In the genomic region with DNA sequence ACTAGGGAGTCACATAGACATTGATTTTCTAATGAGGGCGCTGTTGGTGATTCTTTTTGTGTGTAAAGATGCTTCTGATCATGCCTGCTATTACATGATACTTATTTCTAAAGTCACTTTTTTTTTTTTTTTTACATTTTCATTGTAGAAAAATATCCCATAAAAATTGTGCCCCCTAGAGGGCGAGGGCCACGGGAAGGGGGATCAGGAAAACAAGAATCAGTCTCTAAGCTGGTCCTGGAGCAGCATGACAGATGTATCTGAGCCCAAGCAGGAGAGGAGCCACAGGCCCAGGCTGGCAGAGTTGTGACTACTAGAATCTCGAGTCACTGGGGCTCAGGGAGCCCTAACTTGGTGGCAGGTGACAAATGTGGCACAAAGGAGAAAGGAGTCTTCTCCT, we compare ENCODE assay signal across 16 cellular contexts. TPM values are rescaled to one million over a fixed set of nuclear protein-coding genes. Genes with fewer than 3 reads are reported as not detected.
A peak's percentile ranks its signal among the peaks of the same experiment; 100 is the strongest.
DNase-seq lines count a peak whose midpoint lies in the region; ATAC-seq and TF ChIP-seq lines count a peak whose summit lies in the region.
"Had no signal": no experiment of that assay in that cellular context is flagged by ENCODE, and none has a peak within 500 bp of the region (broad histone marks: within the 10 kb centered on the region; RNA-seq: fewer than 3 reads in every experiment).

No MANE protein-coding gene starts in this region.

- H3K9me3 ChIP-seq in H9 (ENCODE audit: control insufficient read depth, low read depth, low read length), result peaks cover 9% of the 10 kb centered on the region
- H3K9me3 ChIP-seq: suprapubic skin had no signal

- H3K9ac ChIP-seq in H9 (ENCODE audit: extremely low read depth, insufficient read length, low read length), result no peak overlapping the region
- H3K9ac ChIP-seq: KMS-11 had no signal

- H4K8ac ChIP-seq in H9 (replicated peaks; ENCODE audit: insufficient read length, low read depth, low read length), result no peak overlapping the region

- ATAC-seq in WTC11, result peak; percentile 61
- ATAC-seq in HG02970 (IDR thresholded peaks at IDR 0.05; ENCODE audit: low FRiP score, unreplicated experiment), result no peak
- ATAC-seq: body of pancreas, left lung had no signal

- H3K4ac ChIP-seq in H9 (ENCODE audit: low read depth, low read length), result no peak overlapping the region

- no peaks in the 10 kb centered on the region for H3K4me1 ChIP-seq in H9 (ENCODE audit: insufficient read depth, low read length)
- H3K4me1 ChIP-seq: body of pancreas, left lung, suprapubic skin had no signal

- TF ChIP-seq CTCF in AG09319 (IDR thresholded peaks at IDR 0.05; ENCODE audit: low read depth, low read length) (peak; percentile 3; the same call in 1 of the 2 replicates), H9 (conservative IDR thresholded peaks at IDR 0.05) (peak; percentile 67), WTC11 (IDR thresholded peaks at IDR 0.05) (no peak), fibroblast of villous mesenchyme (IDR thresholded peaks at IDR 0.05; ENCODE audit: insufficient read depth, low read depth, low read length) (peak; percentile 17)

- H3K14ac ChIP-seq in H9 (ENCODE audit: insufficient read depth, low read length), result no peak overlapping the region

- DNase-seq in AG09319 (ENCODE audit: extremely low read depth, low read depth) (no peak), H9 (no peak), WTC11 (ENCODE audit: low spot score) (no peak), fibroblast of villous mesenchyme (ENCODE audit: low read depth) (no peak), dedifferentiated amniotic fluid mesenchymal stem cell (ENCODE audit: extremely low spot score) (no peak), HK-2 (ENCODE audit: unreplicated experiment) (no peak), NCI-H1436 treated with DMSO at 0.1 percent for 48 hours (lab: John Stamatoyannopoulos, UW) (no peak)
- DNase-seq: activated CD4-positive, alpha-beta T cell treated with anti-CD3 and anti-CD28 coated beads, Interleukin-2, amount 10 ng/mL, durations not matched to agents 7 days and 5 days; activated naive CD4-positive, alpha-beta T cell treated with anti-CD3 and anti-CD28 coated beads, Interleukin-2, amount 10 ng/mL, durations not matched to agents 7 days and 5 days; body of pancreas; left lung; NCI-H1105 treated with DMSO at 0.1 percent for 48 hours; stimulated activated CD4-positive, alpha-beta T cell treated with anti-CD3 and anti-CD28 coated beads, Interleukin-4, amount 100 ng/mL, for 1 hour had no signal

- no peak overlapping the region for H2AK5ac ChIP-seq in H9 (ENCODE audit: insufficient read length, low read length)

- H3K79me1 ChIP-seq in H9 (ENCODE audit: insufficient read depth, low read depth, low read length, poor library complexity, severe bottlenecking), result no peaks in the 10 kb centered on the region

- H2BK20ac ChIP-seq in H9 (ENCODE audit: low read depth, low read length, poor library complexity, severe bottlenecking), result no peak overlapping the region

- no peaks in the 10 kb centered on the region for H3K27me3 ChIP-seq in H9 (ENCODE audit: insufficient read depth, low read length)
- H3K27me3 ChIP-seq: body of pancreas, left lung, suprapubic skin had no signal

- no peak overlapping the region for H4K5ac ChIP-seq in H9 (ENCODE audit: insufficient read length, low read depth, low read length)

- H3K36me3 Mint-ChIP-seq in H9 (ENCODE audit: insufficient read depth in 1 of 3, low read depth in 3 of 3) (peaks cover 10 to 27% (median 24%) of the 10 kb centered on the region in 3 experiments; a peak in 6 of 7 replicates), WTC11 (peaks cover 11% of the 10 kb centered on the region)

- H2BK15ac ChIP-seq in H9 (ENCODE audit: low read depth, low read length), result no peak overlapping the region

- H3K18ac ChIP-seq in H9 (ENCODE audit: insufficient read length, low read depth, low read length), result no peak overlapping the region

- no peak overlapping the region for H2BK12ac ChIP-seq in H9 (ENCODE audit: insufficient read length, low read depth, low read length)

- H3K27me3 Mint-ChIP-seq in H9 (ENCODE audit: low read depth), result no peaks in the 10 kb centered on the region; the same call in none of the 2 replicates
- H3K27me3 Mint-ChIP-seq in WTC11 (ENCODE audit: low read depth), result no peaks in the 10 kb centered on the region; the same call in 1 of the 2 replicates
- H3K27me3 Mint-ChIP-seq: activated CD4-positive, alpha-beta T cell treated with anti-CD3 and anti-CD28 coated beads, Interleukin-2, amount 10 ng/mL, durations not matched to agents 7 days and 5 days; activated naive CD4-positive, alpha-beta T cell treated with anti-CD3 and anti-CD28 coated beads, Interleukin-2, amount 10 ng/mL, durations not matched to agents 7 days and 5 days had no signal

- H4K20me1 ChIP-seq in H9 (ENCODE audit: control insufficient read depth, insufficient read depth, insufficient read length), result no peaks in the 10 kb centered on the region

- H3K4me2 ChIP-seq in H9 (ENCODE audit: insufficient read depth, insufficient read length, low read length), result no peak overlapping the region
- H3K4me2 ChIP-seq: KMS-11 had no signal

- no peak overlapping the region for H3K56ac ChIP-seq in H9 (ENCODE audit: insufficient read length, low read depth, low read length)

- no peaks in the 10 kb centered on the region for H3K79me2 ChIP-seq in H9 (ENCODE audit: insufficient read depth, low read length)

- H3K4me1 Mint-ChIP-seq in H9, result peaks cover 10% of the 10 kb centered on the region in 2 experiments
- peaks cover 9% of the 10 kb centered on the region for H3K4me1 Mint-ChIP-seq in WTC11
- H3K4me1 Mint-ChIP-seq: activated CD4-positive, alpha-beta T cell treated with anti-CD3 and anti-CD28 coated beads, Interleukin-2, amount 10 ng/mL, durations not matched to agents 7 days and 5 days; activated naive CD4-positive, alpha-beta T cell treated with anti-CD3 and anti-CD28 coated beads, Interleukin-2, amount 10 ng/mL, durations not matched to agents 7 days and 5 days had no signal

- H3T11ph ChIP-seq in H9 (ENCODE audit: low read length), result no peak overlapping the region

- POLR2A ChIA-PET in WTC11 (lab: Charles Lee), result no interaction called here

- no peak overlapping the region for H3K27ac ChIP-seq in H9 (ENCODE audit: insufficient read length, low read depth, low read length)
- H3K27ac ChIP-seq: body of pancreas, KMS-11, left lung, suprapubic skin had no signal

- H3K9me3 Mint-ChIP-seq in H9 (peaks cover 11 to 24% of the 10 kb centered on the region in 2 experiments), WTC11 (peaks cover 35% of the 10 kb centered on the region)

- H3K27ac Mint-ChIP-seq in H9, result no peak overlapping the region
- no peak overlapping the region for H3K27ac Mint-ChIP-seq in WTC11
- H3K27ac Mint-ChIP-seq: activated CD4-positive, alpha-beta T cell treated with anti-CD3 and anti-CD28 coated beads, Interleukin-2, amount 10 ng/mL, durations not matched to agents 7 days and 5 days; activated naive CD4-positive, alpha-beta T cell treated with anti-CD3 and anti-CD28 coated beads, Interleukin-2, amount 10 ng/mL, durations not matched to agents 7 days and 5 days had no signal

- H3K23ac ChIP-seq in H9 (ENCODE audit: insufficient read length, low read depth, low read length), result no peak overlapping the region

- CTCF ChIA-PET in WTC11 (lab: Charles Lee), result interaction anchor here (0.5 to 2.4 kb wide), 31 partner anchors 10 to 1115 kb away, joined by 3 to 14 read pairs (median 4); no protein-coding TSS in a partner anchor

- H3K4me3 Mint-ChIP-seq in H9, result no peak overlapping the region
- H3K4me3 Mint-ChIP-seq in WTC11, result no peak overlapping the region
- H3K4me3 Mint-ChIP-seq: activated CD4-positive, alpha-beta T cell treated with anti-CD3 and anti-CD28 coated beads, Interleukin-2, amount 10 ng/mL, durations not matched to agents 7 days and 5 days; activated naive CD4-positive, alpha-beta T cell treated with anti-CD3 and anti-CD28 coated beads, Interleukin-2, amount 10 ng/mL, durations not matched to agents 7 days and 5 days had no signal

- H2AFZ ChIP-seq in H9 (ENCODE audit: low read length), result no peak overlapping the region

- H2BK5ac ChIP-seq in H9 (ENCODE audit: insufficient read length, low read length), result no peak overlapping the region

- H4K91ac ChIP-seq in H9 (ENCODE audit: insufficient read length, low read depth, low read length), result no peak overlapping the region

- no CpG with 5 or more reads among the region's 4 CpGs for WGBS in H9 (ENCODE audit: extremely low coverage, insufficient read length, low lambda C conversion rate)

- no peak overlapping the region for H3K4me3 ChIP-seq in fibroblast of villous mesenchyme (ENCODE audit: low read depth, low read length)
- H3K4me3 ChIP-seq: body of pancreas, left lung, suprapubic skin had no signal

- no peaks in the 10 kb centered on the region for H3K23me2 ChIP-seq in H9 (ENCODE audit: insufficient read length, low read depth, low read length, poor library complexity, severe bottlenecking)

- no peak overlapping the region for H2BK120ac ChIP-seq in H9 (ENCODE audit: low read depth, low read length, poor library complexity, severe bottlenecking)

RNA-seq across cellular contexts. Expression of a gene that starts 28.1 kb away (rescaled TPM):
- total RNA-seq in H9 (2021), result 3.8 and 3.9 TPM in 2 replicates
- 3.7 to 5.4 TPM (median 4.0 TPM) in 3 replicates for total RNA-seq in WTC11 (2021)
- 7.7 and 10.4 TPM in 2 replicates for total RNA-seq in fibroblast of villous mesenchyme
